Comparison of ENCODE assay signal across 11 cellular contexts in the genomic region with DNA sequence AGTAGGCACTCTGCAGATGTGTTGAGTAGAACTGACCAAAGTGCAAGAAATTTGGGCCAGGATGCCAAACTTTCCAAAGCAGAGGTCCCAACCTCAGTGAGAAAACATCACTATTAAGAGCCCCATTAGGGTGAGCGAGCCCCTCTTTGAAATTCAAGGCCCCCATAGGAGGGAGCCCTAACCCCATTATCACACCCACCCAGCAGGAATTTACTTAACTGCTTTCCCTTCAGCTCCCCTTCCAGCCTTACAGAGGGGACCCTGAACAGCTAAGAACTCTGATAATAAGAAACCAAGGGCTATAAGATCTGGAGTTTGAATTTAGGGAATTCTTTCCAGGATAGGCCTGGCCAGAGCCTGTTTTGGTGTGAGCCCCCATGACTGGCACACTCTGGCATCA.
A peak's percentile ranks its signal among the peaks of the same experiment; 100 is the strongest.
DNase-seq lines count a peak whose midpoint lies in the region; ATAC-seq and TF ChIP-seq lines count a peak whose summit lies in the region.
"Had no signal": no experiment of that assay in that cellular context is flagged by ENCODE, and none has a peak within 500 bp of the region (broad histone marks: within the 10 kb centered on the region; RNA-seq: fewer than 3 reads in every experiment).

No MANE protein-coding gene starts in this region.

- H3K9ac ChIP-seq in Karpas-422 (ENCODE audit: low read length), result no peak overlapping the region

- H2AFZ ChIP-seq in Karpas-422 (ENCODE audit: low read length) (no peak overlapping the region), osteoblast (ENCODE audit: low read length) (peak overlapping the region; percentile 80)

- POLR2A ChIA-PET in CD4-positive, alpha-beta T cell (lab: Charles Lee), result no interaction called here

- H3K36me3 Mint-ChIP-seq in CD4-positive, alpha-beta T cell (ENCODE audit: low read depth), result peaks cover 84% of the 10 kb centered on the region

- no peak for TF ChIP-seq CTCF in CD4-positive, alpha-beta T cell (IDR thresholded peaks at IDR 0.05)
- TF ChIP-seq CTCF in osteoblast (IDR thresholded peaks at IDR 0.05; ENCODE audit: extremely low read depth, low read depth, low read length), result no peak

- H3K4me1 ChIP-seq in Karpas-422 (ENCODE audit: low read length) (peaks cover 8% of the 10 kb centered on the region), osteoblast (ENCODE audit: insufficient read depth, low read length) (peaks cover 8% of the 10 kb centered on the region)

- no peak for DNase-seq in CD4-positive, alpha-beta T cell
- DNase-seq in Karpas-422 (no peak), cerebellar cortex (ENCODE audit: low spot score) (peak; percentile 12), osteoblast (ENCODE audit: insufficient read length, low spot score, missing footprints) (no peak), NCI-H345 (lab: John Stamatoyannopoulos, UW) (no peak), COLO668 (lab: John Stamatoyannopoulos, UW; ENCODE audit: unreplicated experiment) (no peak), NCI-H226 (no peak)
- DNase-seq: activated CD4-positive, alpha-beta T cell treated with anti-CD3 and anti-CD28 coated beads for 48 hours; DMS153; mucosa of descending colon had no signal

- peaks cover 34% of the 10 kb centered on the region for H3K36me3 ChIP-seq in Karpas-422 (ENCODE audit: insufficient read depth, low read length)
- H3K36me3 ChIP-seq in osteoblast (ENCODE audit: insufficient read depth, low read length), result no peaks in the 10 kb centered on the region

- no peaks in the 10 kb centered on the region for H3K27me3 ChIP-seq in CD4-positive, alpha-beta T cell (ENCODE audit: control insufficient read depth, insufficient read depth, low read length)
- no peaks in the 10 kb centered on the region for H3K27me3 ChIP-seq in Karpas-422 (ENCODE audit: low read length)
- no peaks in the 10 kb centered on the region for H3K27me3 ChIP-seq in osteoblast (ENCODE audit: insufficient read depth, low read length)

- H3K4me2 ChIP-seq in Karpas-422 (ENCODE audit: low read depth, low read length, poor library complexity, severe bottlenecking) (no peak overlapping the region), osteoblast (ENCODE audit: insufficient read depth, low read length) (peak overlapping the region; percentile 77)

- H3K9me3 Mint-ChIP-seq in CD4-positive, alpha-beta T cell, result no peaks in the 10 kb centered on the region

- H3K27ac ChIP-seq in CD4-positive, alpha-beta T cell (ENCODE audit: low read depth, low read length), result no peak overlapping the region
- H3K27ac ChIP-seq in Karpas-422 (ENCODE audit: low read length), result peak overlapping the region; percentile 62
- H3K27ac ChIP-seq in osteoblast (ENCODE audit: low read depth, low read length), result peak overlapping the region; percentile 58

- H3K79me2 ChIP-seq in Karpas-422 (ENCODE audit: low read length) (peaks cover 28% of the 10 kb centered on the region), osteoblast (ENCODE audit: insufficient read depth, low read length) (no peaks in the 10 kb centered on the region)

- ATAC-seq in CD4-positive, alpha-beta T cell (ENCODE audit: poor library complexity), result no peak
- no peak for ATAC-seq in GM19395 (IDR thresholded peaks at IDR 0.05; ENCODE audit: unreplicated experiment)

- H3K4me3 Mint-ChIP-seq in CD4-positive, alpha-beta T cell, result no peak overlapping the region

- no peaks in the 10 kb centered on the region for H3K27me3 Mint-ChIP-seq in CD4-positive, alpha-beta T cell

- no peaks in the 10 kb centered on the region for H3K9me2 ChIP-seq in Karpas-422 (replicated peaks; ENCODE audit: insufficient read depth, low read length)

- CTCF ChIA-PET in CD4-positive, alpha-beta T cell (lab: Charles Lee), result interaction anchor here (0.6 to 1.9 kb wide), 2 partner anchors 130 to 375 kb away, joined by 3 to 5 read pairs; partner anchors contain the start of gene NFATC2

- peaks cover 45% of the 10 kb centered on the region for H3K4me1 Mint-ChIP-seq in CD4-positive, alpha-beta T cell (ENCODE audit: low read depth)

- H3K9me3 ChIP-seq in CD4-positive, alpha-beta T cell (ENCODE audit: control insufficient read depth, low read length), result no peaks in the 10 kb centered on the region
- H3K9me3 ChIP-seq in Karpas-422 (ENCODE audit: low read length) (no peaks in the 10 kb centered on the region), osteoblast (ENCODE audit: low read depth, low read length) (no peaks in the 10 kb centered on the region)
- H3K9me3 ChIP-seq: mucosa of descending colon had no signal

- intact Hi-C loops in CD4-positive, alpha-beta T cell (cut with DNase I, micrococcal nuclease), result no loop called here

- peak overlapping the region; percentile 80 for H3K27ac Mint-ChIP-seq in CD4-positive, alpha-beta T cell

- 0 out of 2 replicates have a peak, but pooled peaks cover 6% of the 10 kb centered on the region for H4K20me1 ChIP-seq in Karpas-422 (ENCODE audit: insufficient read depth, low read depth, low read length)
- no peaks in the 10 kb centered on the region for H4K20me1 ChIP-seq in osteoblast (ENCODE audit: insufficient read depth, low read length)

- H3K4me3 ChIP-seq in Karpas-422 (ENCODE audit: low read length) (no peak overlapping the region), osteoblast (ENCODE audit: insufficient read depth, low read length) (no peak overlapping the region)
- H3K4me3 ChIP-seq: mucosa of descending colon had no signal
